16 cellular contexts compared by ENCODE assay signal in the genomic region with DNA sequence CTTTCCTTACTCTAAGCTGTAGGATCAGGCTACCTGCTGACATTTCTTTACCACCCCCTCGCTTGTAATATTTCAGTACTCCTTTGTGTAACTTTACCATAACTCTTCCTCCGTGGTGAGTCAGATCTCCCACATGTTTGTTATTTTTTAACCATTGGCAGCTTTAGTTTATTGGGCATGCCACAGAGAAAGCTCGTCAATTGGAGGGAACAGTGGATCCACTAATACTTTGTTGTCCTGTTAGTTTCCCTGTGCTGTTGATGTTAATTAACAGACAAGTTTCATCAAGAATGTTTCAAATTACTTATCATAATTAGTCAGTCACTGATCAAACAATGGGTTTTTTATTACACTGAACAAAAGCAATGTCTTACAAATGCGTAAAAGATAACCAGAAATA. TPM values are rescaled to one million over a fixed set of nuclear protein-coding genes. Genes with fewer than 3 reads are reported as not detected.
DNase-seq lines count a peak whose midpoint lies in the region; ATAC-seq and TF ChIP-seq lines count a peak whose summit lies in the region.
"Had no signal": no experiment of that assay in that cellular context is flagged by ENCODE, and none has a peak within 500 bp of the region (broad histone marks: within the 10 kb centered on the region; RNA-seq: fewer than 3 reads in every experiment).

No MANE protein-coding gene starts in this region.

- no peak for TF ChIP-seq CTCF in fibroblast of pulmonary artery (IDR thresholded peaks at IDR 0.05; ENCODE audit: low read length, missing control alignments)
- no peak for TF ChIP-seq CTCF in osteocyte (IDR thresholded peaks at IDR 0.05)
- no peak for TF ChIP-seq CTCF in left ventricle myocardium inferior (IDR thresholded peaks at IDR 0.05; ENCODE audit: borderline replicate concordance)

- no peaks in the 10 kb centered on the region for H3K27me3 Mint-ChIP-seq in osteocyte (ENCODE audit: unreplicated experiment)

- H3K4me3 ChIP-seq in fibroblast of pulmonary artery (replicated peaks; ENCODE audit: low read depth, low read length) (no peak overlapping the region), left ventricle myocardium inferior (no peak overlapping the region)

- H3K36me3 Mint-ChIP-seq in osteocyte (ENCODE audit: unreplicated experiment): peaks cover 18% of the 10 kb centered on the region
- H3K36me3 Mint-ChIP-seq: activated naive CD8-positive, alpha-beta T cell treated with anti-CD3 and anti-CD28 coated beads, Interleukin-2, amount 10 ng/mL, durations not matched to agents 7 days and 5 days; naive thymus-derived CD8-positive, alpha-beta T cell had no signal

- peaks cover 5% of the 10 kb centered on the region for H3K36me3 ChIP-seq in left ventricle myocardium inferior

- in situ Hi-C loops in SK-MEL-5 (cut with HindIII; ENCODE audit: low pct_unique_long_range_greater_than_20kb, low sequenced_read_pairs): no loop called here

- no peaks in the 10 kb centered on the region for H3K27me3 ChIP-seq in left ventricle myocardium inferior (ENCODE audit: low read depth)

- peak overlapping the region; percentile 58 for H3K27ac Mint-ChIP-seq in osteocyte (ENCODE audit: unreplicated experiment)
- H3K27ac Mint-ChIP-seq: activated naive CD8-positive, alpha-beta T cell treated with anti-CD3 and anti-CD28 coated beads, Interleukin-2, amount 10 ng/mL, durations not matched to agents 7 days and 5 days; naive thymus-derived CD8-positive, alpha-beta T cell had no signal

- no peak for ATAC-seq in HG03280 (IDR thresholded peaks at IDR 0.05; ENCODE audit: unreplicated experiment)
- ATAC-seq: naive thymus-derived CD8-positive, alpha-beta T cell; stimulated activated naive CD8-positive, alpha-beta T cell treated with anti-CD3 and anti-CD28 coated beads, Interleukin-15, Interleukin-2, amounts not matched to agents 100 U/mL and 50 U/mL, for 24 hours had no signal

- H3K4me1 Mint-ChIP-seq in osteocyte (ENCODE audit: unreplicated experiment): peaks cover 58% of the 10 kb centered on the region
- H3K4me1 Mint-ChIP-seq: activated naive CD8-positive, alpha-beta T cell treated with anti-CD3 and anti-CD28 coated beads, Interleukin-2, amount 10 ng/mL, durations not matched to agents 7 days and 5 days had no signal

- DNase-seq in H4 (ENCODE audit: low spot score) (peak; percentile 45), SK-MEL-5 (ENCODE audit: low read depth, low spot score) (peak; percentile 43), fibroblast of pulmonary artery (ENCODE audit: low read depth) (peak; percentile 28), osteocyte (ENCODE audit: extremely low spot score, unreplicated experiment) (no peak), GOT3 (lab: John Stamatoyannopoulos, UW) (no peak), left ventricle myocardium inferior (no peak), Kasumi-1 (lab: John Stamatoyannopoulos, UW) (no peak)
- DNase-seq: activated CD8-positive, alpha-beta memory T cell treated with anti-CD3 and anti-CD28 coated beads, Interleukin-2, amount 50 U/mL, for 48 hours; activated naive CD8-positive, alpha-beta T cell treated with anti-CD3 and anti-CD28 coated beads, Interleukin-2, amount 10 ng/mL, durations not matched to agents 7 days and 5 days; DMS79; KG1; kidney; naive thymus-derived CD8-positive, alpha-beta T cell; NCI-H2107; stimulated activated naive CD8-positive, alpha-beta T cell treated with anti-CD3 and anti-CD28 coated beads, Interleukin-15, Interleukin-2, amounts not matched to agents 100 U/mL and 50 U/mL, for 24 hours had no signal

- no peaks in the 10 kb centered on the region for H3K9me3 Mint-ChIP-seq in osteocyte (ENCODE audit: unreplicated experiment)
- H3K9me3 Mint-ChIP-seq: activated naive CD8-positive, alpha-beta T cell treated with anti-CD3 and anti-CD28 coated beads, Interleukin-2, amount 10 ng/mL, durations not matched to agents 7 days and 5 days; naive thymus-derived CD8-positive, alpha-beta T cell had no signal

- peaks cover 45% of the 10 kb centered on the region for H3K4me1 ChIP-seq in left ventricle myocardium inferior

- no peak overlapping the region for H3K4me3 Mint-ChIP-seq in osteocyte (ENCODE audit: unreplicated experiment)
- H3K4me3 Mint-ChIP-seq: activated naive CD8-positive, alpha-beta T cell treated with anti-CD3 and anti-CD28 coated beads, Interleukin-2, amount 10 ng/mL, durations not matched to agents 7 days and 5 days; naive thymus-derived CD8-positive, alpha-beta T cell had no signal

- no peak overlapping the region for H3K27ac ChIP-seq in left ventricle myocardium inferior (replicated peaks)

- intact Hi-C loops in left ventricle myocardium inferior (cut with micrococcal nuclease): no loop called here

- H3K9me3 ChIP-seq in left ventricle myocardium inferior (replicated peaks): no peaks in the 10 kb centered on the region

RNA-seq across cellular contexts. Expression of gene EFNB2, which starts 22.4 kb away (rescaled TPM):
- 6.7 and 8.0 TPM in 2 replicates for total RNA-seq in H4 (2014; rRNA removed; shearing (Covaris generic))
- 0.24 and 0.45 TPM in 2 replicates for total RNA-seq in SK-MEL-5 (2014; rRNA removed; shearing (Covaris generic))
- polyA plus RNA-seq in SK-MEL-5 (2015; cell fraction: cytosol; rRNA removed): 0.57 and 0.95 TPM in 2 replicates
- polyA plus RNA-seq in SK-MEL-5 (2015; cell fraction: nucleus; rRNA removed): 0.18 and 0.26 TPM in 2 replicates
- total RNA-seq in osteocyte: 49.2 and 50.0 TPM in 2 replicates
- 10.1 TPM for total RNA-seq in left ventricle myocardium inferior

RNA-seq across cellular contexts. Expression of gene ARGLU1, which starts 54.9 kb away (rescaled TPM):
- 11.6 and 16.2 TPM in 2 replicates for total RNA-seq in H4 (2014; rRNA removed; shearing (Covaris generic))
- total RNA-seq in SK-MEL-5 (2014; rRNA removed; shearing (Covaris generic)): 36.8 and 38.7 TPM in 2 replicates
- 28.7 and 33.1 TPM in 2 replicates for polyA plus RNA-seq in SK-MEL-5 (2015; cell fraction: cytosol; rRNA removed)
- polyA plus RNA-seq in SK-MEL-5 (2015; cell fraction: nucleus; rRNA removed): 1,127 and 1,164 TPM in 2 replicates
- total RNA-seq in osteocyte (65.8 and 78.8 TPM in 2 replicates), left ventricle myocardium inferior (29.0 TPM)

Comparison
In these comparisons a context has a peak if more than half of its experiments do, and no peak if none do; other contexts are left out.
1. DNase-seq: peak in H4 (single experiment), SK-MEL-5 (single experiment) and fibroblast of pulmonary artery (single experiment); none in osteocyte (single experiment), GOT3 (single experiment), left ventricle myocardium inferior (single experiment) and Kasumi-1 (0 of 2).